24 cellular contexts compared by ENCODE assay signal in genomic region chr1:116261227-116261626, GRCh38.
DNase-seq lines count a peak whose midpoint lies in the region; ATAC-seq and TF ChIP-seq lines count a peak whose summit lies in the region.
"Had no signal": no experiment of that assay in that cellular context is flagged by ENCODE, and none has a peak within 500 bp of the region (broad histone marks: within the 10 kb centered on the region; RNA-seq: fewer than 3 reads in every experiment).

No MANE protein-coding gene starts in this region.

- TF ChIP-seq RAD21 in liver (IDR thresholded peaks at IDR 0.05) = no peak

- DNase-seq in EH (ENCODE audit: low read depth) (peak; percentile 25), NCI-H2227 treated with DMSO at 0.1 percent for 48 hours (lab: John Stamatoyannopoulos, UW) (peak; percentile 30), fibroblast of mammary gland (ENCODE audit: low read depth) (peak; percentile 2), RWPE1 (ENCODE audit: low spot score) (no peak), kidney tubule cell (ENCODE audit: low spot score) (no peak)
- DNase-seq in activated T-cell treated with anti-CD3 and anti-CD28 coated beads, Interleukin-2, amount 50 U/mL, for 48 hours = no peak
- DNase-seq: ACHN; activated CD4-positive, alpha-beta T cell treated with anti-CD3 and anti-CD28 coated beads for 4 hours; activated CD8-positive, alpha-beta memory T cell treated with anti-CD3 and anti-CD28 coated beads for 24 hours; activated gamma-delta T cell treated with Interleukin-2 at 50 U/mL for 16 hours; BE2C; CD8-positive, alpha-beta memory T cell; dorsolateral prefrontal cortex; heart left ventricle; left ventricle myocardium inferior; naive B cell; NCI-H1417 treated with DMSO at 0.1 percent for 48 hours; nucleus accumbens; stomach; T-helper 2 cell; tibial artery had no signal

- no peak overlapping the region for H3K9ac ChIP-seq in liver (ENCODE audit: low read depth in 1 of 2, low read length in 2 of 2)

- CTCF ChIA-PET in RWPE1 (lab: Yijun Ruan, JAX) = no interaction called here

- H3K4me3 ChIP-seq in fibroblast of mammary gland (ENCODE audit: control insufficient read depth, low read depth, low read length) (no peak overlapping the region), liver (ENCODE audit: low read depth in 1 of 3, low read length in 3 of 3) (no peak overlapping the region)
- H3K4me3 ChIP-seq: dorsolateral prefrontal cortex, heart left ventricle, left ventricle myocardium inferior, stomach, tibial artery had no signal

- ATAC-seq in HG03342 (IDR thresholded peaks at IDR 0.05; ENCODE audit: unreplicated experiment) = no peak
- ATAC-seq: HCT116 had no signal

- H3K4me1 ChIP-seq in liver (ENCODE audit: control insufficient read depth in 4 of 4, insufficient read depth in 4 of 4, low read length in 3 of 4) = peaks cover 0 to 12% (median 1%) of the 10 kb centered on the region in 4 donors
- H3K4me1 ChIP-seq: BE2C, heart left ventricle, left ventricle myocardium inferior, tibial artery had no signal

- TF ChIP-seq CTCF in fibroblast of mammary gland (conservative IDR thresholded peaks at IDR 0.05; ENCODE audit: control insufficient read depth, insufficient read depth, low read depth, low read length) = no peak
- no peak for TF ChIP-seq CTCF in liver (IDR thresholded peaks at IDR 0.05; ENCODE audit: low read depth, low read length, missing input control)
- TF ChIP-seq CTCF in RWPE1 (conservative IDR thresholded peaks at IDR 0.05; ENCODE audit: low read depth) = no peak

- WGBS in liver = 77% methylated on average over 7 of the region's 7 CpGs

- H3K27me3 ChIP-seq in liver (ENCODE audit: control insufficient read depth in 4 of 4, insufficient read depth in 4 of 4, low read length in 3 of 4) = no peaks in the 10 kb centered on the region
- H3K27me3 ChIP-seq: BE2C, dorsolateral prefrontal cortex, heart left ventricle, stomach had no signal

- H3K27ac ChIP-seq in liver (ENCODE audit: low read depth in 1 of 2, low read length in 2 of 2) (no peak overlapping the region), RWPE1 (no peak overlapping the region)
- H3K27ac ChIP-seq: dorsolateral prefrontal cortex, heart left ventricle, left ventricle myocardium inferior, stomach, tibial artery had no signal

- H3K36me3 ChIP-seq in liver (ENCODE audit: control insufficient read depth in 4 of 4, insufficient read depth in 3 of 4, low read depth in 1 of 4, low read length in 3 of 4) = no peaks in the 10 kb centered on the region
- H3K36me3 ChIP-seq: BE2C, heart left ventricle, left ventricle myocardium inferior, stomach, tibial artery had no signal

- POLR2A ChIA-PET in RWPE1 (lab: Yijun Ruan, JAX; ENCODE audit: low non-redundant PET) = no interaction called here

- no peaks in the 10 kb centered on the region for H3K9me3 ChIP-seq in liver (ENCODE audit: control insufficient read depth in 4 of 4, low read length in 3 of 4)
- H3K9me3 ChIP-seq: BE2C, heart left ventricle, left ventricle myocardium inferior, stomach, tibial artery had no signal

TF ChIP-seq in liver, 16 proteins besides CTCF, POLR2A, EP300 and RAD21:
- no peak for TF ChIP-seq NR2F2 (IDR thresholded peaks at IDR 0.05)
- no peak for TF ChIP-seq TAF1 (conservative IDR thresholded peaks at IDR 0.05)
- no peak for TF ChIP-seq YY1 (IDR thresholded peaks at IDR 0.05)
- TF ChIP-seq ATF3 (IDR thresholded peaks at IDR 0.05) = no peak
- TF ChIP-seq HNF4A (conservative IDR thresholded peaks at IDR 0.05) = peak in 1 of 2 donors; percentile 16
- TF ChIP-seq REST (IDR thresholded peaks at IDR 0.05) = no peak
- TF ChIP-seq SP1 (IDR thresholded peaks at IDR 0.05) = no peak
- TF ChIP-seq GABPA (IDR thresholded peaks at IDR 0.05 in 1 of 2, conservative IDR thresholded peaks at IDR 0.05 in 1 of 2) = no peak
- peak; percentile 53 to 58 for TF ChIP-seq JUND (IDR thresholded peaks at IDR 0.05)
- TF ChIP-seq FOXA1 (IDR thresholded peaks at IDR 0.05) = no peak
- TF ChIP-seq MAX (IDR thresholded peaks at IDR 0.05) = no peak
- no peak for TF ChIP-seq HNF4G (IDR thresholded peaks at IDR 0.05)
- TF ChIP-seq RXRA (IDR thresholded peaks at IDR 0.05) = peak in 1 of 2 donors; percentile 14

Comparison
In these comparisons a context has a peak if more than half of its experiments do, and no peak if none do; other contexts are left out.
1. DNase-seq: peak in EH (single experiment), NCI-H2227 treated with DMSO at 0.1 percent for 48 hours (single experiment) and fibroblast of mammary gland (single experiment); none in activated T-cell treated with anti-CD3 and anti-CD28 coated beads, Interleukin-2, amount 50 U/mL, for 48 hours (0 of 2), RWPE1 (single experiment) and kidney tubule cell (single experiment).